11 cellular contexts compared by ENCODE assay signal in genomic region chr16:24976971-24977672, GRCh38. TPM values are rescaled to one million over a fixed set of nuclear protein-coding genes. Genes with fewer than 3 reads are reported as not detected.
A peak's percentile ranks its signal among the peaks of the same experiment; 100 is the strongest.
DNase-seq lines count a peak whose midpoint lies in the region; ATAC-seq and TF ChIP-seq lines count a peak whose summit lies in the region.
"Had no signal": no experiment of that assay in that cellular context is flagged by ENCODE, and none has a peak within 500 bp of the region (broad histone marks: within the 10 kb centered on the region; RNA-seq: fewer than 3 reads in every experiment).

No MANE protein-coding gene starts in this region.

- H3K27me3 Mint-ChIP-seq in HFFc6 (ENCODE audit: insufficient read depth) (peaks cover 3% of the 10 kb centered on the region), glutamatergic neuron (ENCODE audit: unreplicated experiment) (peaks cover 2% of the 10 kb centered on the region)
- H3K27me3 Mint-ChIP-seq in activated CD4-positive, alpha-beta memory T cell treated with anti-CD3 and anti-CD28 coated beads, Interleukin-2, amount 10 ng/mL, durations not matched to agents 7 days and 5 days = no peaks in the 10 kb centered on the region

- H3K9ac ChIP-seq in SK-N-SH = peak overlapping the region; percentile 48; the same call in 1 of the 2 replicates
- peak overlapping the region in 1 of 5 donors; percentile 22 for H3K9ac ChIP-seq in subcutaneous abdominal adipose tissue (ENCODE audit: low read length in 5 of 5)

- H3K27ac Mint-ChIP-seq in HFFc6 (peak overlapping the region; percentile 94), glutamatergic neuron (ENCODE audit: unreplicated experiment) (peak overlapping the region; percentile 15)
- no peak overlapping the region for H3K27ac Mint-ChIP-seq in activated CD4-positive, alpha-beta memory T cell treated with anti-CD3 and anti-CD28 coated beads, Interleukin-2, amount 10 ng/mL, durations not matched to agents 7 days and 5 days
- H3K27ac Mint-ChIP-seq: T-helper 1 cell treated with Interleukin-12 subunit alpha and Interleukin-12 subunit beta and Interleukin-4 antibody, amounts not matched to agents 30 μg/mL and 1 μg/mL, for 36 hours had no signal

- peaks cover 89% of the 10 kb centered on the region for H3K79me2 ChIP-seq in SK-N-SH (ENCODE audit: insufficient read depth)

- H3K36me3 Mint-ChIP-seq in HFFc6 (ENCODE audit: low read depth) (peaks cover 53% of the 10 kb centered on the region), glutamatergic neuron (ENCODE audit: unreplicated experiment) (peaks cover 10% of the 10 kb centered on the region)
- H3K36me3 Mint-ChIP-seq in activated CD4-positive, alpha-beta memory T cell treated with anti-CD3 and anti-CD28 coated beads, Interleukin-2, amount 10 ng/mL, durations not matched to agents 7 days and 5 days (ENCODE audit: low read depth) = peaks cover 46% of the 10 kb centered on the region

- H3K4me3 ChIP-seq in SK-N-SH (ENCODE audit: low read depth in 2 of 2, low read length in 1 of 2) (peak overlapping the region in 1 of 2 experiments; percentile 21; a peak in 1 of 4 replicates), subcutaneous abdominal adipose tissue (ENCODE audit: low read depth in 1 of 5, low read length in 5 of 5) (no peak overlapping the region)

- H3K9me3 ChIP-seq in SK-N-SH (0 out of 2 replicates have a peak, but pooled peaks cover 4% of the 10 kb centered on the region), subcutaneous abdominal adipose tissue (ENCODE audit: control insufficient read depth in 5 of 5, low read length in 5 of 5) (peaks cover 0 to 2% (median 0%) of the 10 kb centered on the region in 5 donors)

- H3K36me3 ChIP-seq in SK-N-SH (replicated peaks in 1 of 2; ENCODE audit: control insufficient read depth in 1 of 2, insufficient read depth in 2 of 2, low read length in 1 of 2) = peaks cover 13 to 47% of the 10 kb centered on the region in 2 experiments
- peaks cover 4 to 44% (median 36%) of the 10 kb centered on the region in 5 donors for H3K36me3 ChIP-seq in subcutaneous abdominal adipose tissue (ENCODE audit: control insufficient read depth in 5 of 5, insufficient read depth in 5 of 5, low read length in 5 of 5)

- H3K9me2 ChIP-seq in SK-N-SH = no peaks in the 10 kb centered on the region

- no peak for TF ChIP-seq RAD21 in SK-N-SH (IDR thresholded peaks at IDR 0.05; ENCODE audit: low read length)

- peak overlapping the region; percentile 78 to 89 for H3K27ac ChIP-seq in SK-N-SH (ENCODE audit: low read depth in 2 of 2, low read length in 1 of 2)
- H3K27ac ChIP-seq in subcutaneous abdominal adipose tissue (ENCODE audit: low read depth, low read length) = peak overlapping the region; percentile 77

- no peak for TF ChIP-seq EP300 in SK-N-SH (IDR thresholded peaks at IDR 0.05; ENCODE audit: borderline replicate concordance in 1 of 2, low read depth in 1 of 2, low read length in 1 of 2)

- peaks cover 14% of the 10 kb centered on the region for H3F3A ChIP-seq in SK-N-SH (replicated peaks; ENCODE audit: insufficient read depth)

- H3K9me3 Mint-ChIP-seq in HFFc6 = no peaks in the 10 kb centered on the region
- peaks cover 6% of the 10 kb centered on the region for H3K9me3 Mint-ChIP-seq in glutamatergic neuron (ENCODE audit: unreplicated experiment)
- H3K9me3 Mint-ChIP-seq in activated CD4-positive, alpha-beta memory T cell treated with anti-CD3 and anti-CD28 coated beads, Interleukin-2, amount 10 ng/mL, durations not matched to agents 7 days and 5 days = peaks cover 2% of the 10 kb centered on the region

- CTCF ChIA-PET in SK-N-SH (lab: Yijun Ruan, JAX) = interaction anchor here (1.9 kb wide), 1 partner anchor 17 kb away, joined by 4 read pairs; no protein-coding TSS in a partner anchor
- CTCF ChIA-PET in activated CD4-positive, alpha-beta memory T cell treated with anti-CD3 and anti-CD28 coated beads, Interleukin-2, amount 10 ng/mL, durations not matched to agents 7 days and 5 days (lab: Charles Lee) = no interaction called here

- H2AFZ ChIP-seq in SK-N-SH (ENCODE audit: low read depth) = no peak overlapping the region

- peak overlapping the region; percentile 68 for H3K4me2 ChIP-seq in SK-N-SH

- WGBS in SK-N-SH (ENCODE audit: low lambda C conversion rate) = 84% methylated on average over 16 of the region's 16 CpGs

- H3K4me3 Mint-ChIP-seq in HFFc6 = peak overlapping the region; percentile 80
- H3K4me3 Mint-ChIP-seq in glutamatergic neuron (ENCODE audit: unreplicated experiment) = no peak overlapping the region
- H3K4me3 Mint-ChIP-seq in activated CD4-positive, alpha-beta memory T cell treated with anti-CD3 and anti-CD28 coated beads, Interleukin-2, amount 10 ng/mL, durations not matched to agents 7 days and 5 days = no peak overlapping the region
- H3K4me3 Mint-ChIP-seq: T-helper 1 cell treated with Interleukin-12 subunit alpha and Interleukin-12 subunit beta and Interleukin-4 antibody, amounts not matched to agents 30 μg/mL and 1 μg/mL, for 36 hours had no signal

- H3K4me1 Mint-ChIP-seq in HFFc6 (ENCODE audit: low read depth) = peaks cover 93% of the 10 kb centered on the region
- peaks cover 24% of the 10 kb centered on the region for H3K4me1 Mint-ChIP-seq in glutamatergic neuron (ENCODE audit: low read depth, unreplicated experiment)
- H3K4me1 Mint-ChIP-seq in activated CD4-positive, alpha-beta memory T cell treated with anti-CD3 and anti-CD28 coated beads, Interleukin-2, amount 10 ng/mL, durations not matched to agents 7 days and 5 days = peaks cover 36% of the 10 kb centered on the region

- no peak for ATAC-seq in GM21423 (IDR thresholded peaks at IDR 0.05; ENCODE audit: unreplicated experiment)
- no peak for ATAC-seq in GM21528 (IDR thresholded peaks at IDR 0.05; ENCODE audit: low FRiP score, unreplicated experiment)

- no peak for TF ChIP-seq CTCF in HFFc6 (IDR thresholded peaks at IDR 0.05)
- TF ChIP-seq CTCF in SK-N-SH (IDR thresholded peaks at IDR 0.05) = no peak
- no peak for TF ChIP-seq CTCF in glutamatergic neuron (IDR thresholded peaks at IDR 0.05; ENCODE audit: partially characterized antibody, unreplicated experiment)

- H3K4me1 ChIP-seq in SK-N-SH (ENCODE audit: control insufficient read depth in 1 of 2, insufficient read depth in 2 of 2, low read depth in 1 of 2, low read length in 1 of 2) = peaks cover 5 to 37% of the 10 kb centered on the region in 2 experiments; a peak in 3 of 4 replicates
- peaks cover 8 to 63% (median 44%) of the 10 kb centered on the region in 5 donors for H3K4me1 ChIP-seq in subcutaneous abdominal adipose tissue (ENCODE audit: control insufficient read depth in 5 of 5, insufficient read depth in 5 of 5, low read length in 5 of 5)

- H3K27me3 ChIP-seq in SK-N-SH (ENCODE audit: insufficient read depth) (no peaks in the 10 kb centered on the region), subcutaneous abdominal adipose tissue (ENCODE audit: control insufficient read depth in 5 of 5, insufficient read depth in 4 of 5, low read length in 5 of 5) (no peaks in the 10 kb centered on the region)

- POLR2A ChIA-PET in SK-N-SH (lab: Yijun Ruan, JAX) = no interaction called here
- POLR2A ChIA-PET in activated CD4-positive, alpha-beta memory T cell treated with anti-CD3 and anti-CD28 coated beads, Interleukin-2, amount 10 ng/mL, durations not matched to agents 7 days and 5 days (lab: Charles Lee) = no interaction called here

- DNase-seq in HFFc6 = no peak
- no peak for DNase-seq in SK-N-SH
- DNase-seq in glutamatergic neuron = no peak
- no peak for DNase-seq in activated CD4-positive, alpha-beta memory T cell treated with anti-CD3 and anti-CD28 coated beads, Interleukin-2, amount 10 ng/mL, durations not matched to agents 7 days and 5 days
- DNase-seq: Calu3, NCI-H1436 treated with DMSO at 0.1 percent for 48 hours, small intestine had no signal

- H4K20me1 ChIP-seq in SK-N-SH (ENCODE audit: insufficient read depth) = no peaks in the 10 kb centered on the region

TF ChIP-seq in SK-N-SH, 30 proteins besides CTCF, POLR2A, EP300 and RAD21 (continues in another document):
- TF ChIP-seq YY1 (IDR thresholded peaks at IDR 0.05; ENCODE audit: low read depth) = no peak
- TF ChIP-seq POLR2AphosphoS5 (IDR thresholded peaks at IDR 0.05; ENCODE audit: low read depth, low read length) = no peak
- no peak for TF ChIP-seq EZH2phosphoT487 (IDR thresholded peaks at IDR 0.05; ENCODE audit: borderline replicate concordance, low read depth)
- TF ChIP-seq, protein P1, sequence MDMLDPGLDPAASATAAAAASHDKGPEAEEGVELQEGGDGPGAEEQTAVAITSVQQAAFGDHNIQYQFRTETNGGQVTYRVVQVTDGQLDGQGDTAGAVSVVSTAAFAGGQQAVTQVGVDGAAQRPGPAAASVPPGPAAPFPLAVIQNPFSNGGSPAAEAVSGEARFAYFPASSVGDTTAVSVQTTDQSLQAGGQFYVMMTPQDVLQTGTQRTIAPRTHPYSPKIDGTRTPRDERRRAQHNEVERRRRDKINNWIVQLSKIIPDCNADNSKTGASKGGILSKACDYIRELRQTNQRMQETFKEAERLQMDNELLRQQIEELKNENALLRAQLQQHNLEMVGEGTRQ (IDR thresholded peaks at IDR 0.05; ENCODE audit: borderline replicate concordance, low read depth, low read length) = no peak
- TF ChIP-seq, protein P2, sequence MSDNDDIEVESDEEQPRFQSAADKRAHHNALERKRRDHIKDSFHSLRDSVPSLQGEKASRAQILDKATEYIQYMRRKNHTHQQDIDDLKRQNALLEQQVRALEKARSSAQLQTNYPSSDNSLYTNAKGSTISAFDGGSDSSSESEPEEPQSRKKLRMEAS (IDR thresholded peaks at IDR 0.05; ENCODE audit: low read depth) = no peak
- TF ChIP-seq FOXM1 (IDR thresholded peaks at IDR 0.05; ENCODE audit: low read depth) = no peak
- no peak for TF ChIP-seq CHD2 (IDR thresholded peaks at IDR 0.05; ENCODE audit: low read length, partially characterized antibody)
- no peak for TF ChIP-seq TAF1 (IDR thresholded peaks at IDR 0.05; ENCODE audit: borderline replicate concordance, low read depth, low read length)
- TF ChIP-seq GATA2 (CRISPR knock-in tag; IDR thresholded peaks at IDR 0.05) = no peak
- TF ChIP-seq NFIC (IDR thresholded peaks at IDR 0.05; ENCODE audit: borderline replicate concordance) = no peak
- no peak for TF ChIP-seq ELF1 (IDR thresholded peaks at IDR 0.05)
- no peak for TF ChIP-seq GABPA (IDR thresholded peaks at IDR 0.05; ENCODE audit: low read depth)
- no peak for TF ChIP-seq MEF2A (IDR thresholded peaks at IDR 0.05; ENCODE audit: borderline replicate concordance, low read depth)
- TF ChIP-seq RXRA (IDR thresholded peaks at IDR 0.05; ENCODE audit: borderline replicate concordance, low read depth) = no peak

RNA-seq across cellular contexts. Expression of gene ARHGAP17, which starts 38.0 kb away (rescaled TPM):
- 100 to 1,000 TPM in 3 of 6 experiments, 10 to 100 TPM in 3; 86.5 to 104 (median 97.4) TPM for total RNA-seq in HFFc6 (2021; fragmentation: NEBNext Ultra II Directional; extraction: Animal tissue kit (Norgen Biotek cat#: 25700))
- 24.0 and 33.4 TPM in 2 replicates for polyA plus RNA-seq in SK-N-SH (2012; rRNA removed)
- polyA plus RNA-seq in SK-N-SH (2012; cell fraction: cytosol; rRNA removed) = 29.4 and 31.9 TPM in 2 replicates
- 55.1 and 63.8 TPM in 2 replicates for polyA plus RNA-seq in SK-N-SH (2012; cell fraction: nucleus; rRNA removed)
- total RNA-seq in glutamatergic neuron (ENCODE audit: unreplicated experiment) = 89.9 TPM
- 10 to 100 TPM; 57.3 to 61.2 TPM for total RNA-seq in activated CD4-positive, alpha-beta memory T cell treated with anti-CD3 and anti-CD28 coated beads, Interleukin-2, amount 10 ng/mL, durations not matched to agents 7 days and 5 days
